Comparison of ENCODE assay signal across 1 cellular context in genomic region chr5:133050500-133050899, GRCh38.
TF ChIP-seq lines count a peak whose summit lies in the region.

No MANE protein-coding gene starts in this region.

TF ChIP-seq in K562, 482 proteins besides CTCF, POLR2A, EP300 and RAD21 (continued from another document):
- TF ChIP-seq HINFP (tag; conservative IDR thresholded peaks at IDR 0.05; ENCODE audit: low read depth), result 0 out of 2 replicates have a peak, but pooled peaks have one; percentile 5
- TF ChIP-seq YY1 (IDR thresholded peaks at IDR 0.05; ENCODE audit: borderline replicate concordance in 1 of 3, control insufficient read depth in 1 of 3, extremely low read depth in 1 of 3, insufficient read depth in 3 of 3, insufficient read length in 1 of 3, insufficient replicate concordance in 2 of 3, low read depth in 1 of 3, low read length in 2 of 3), result peak in 1 of 3 experiments; percentile 68
- TF ChIP-seq HMG20A (CRISPR knock-in tag; conservative IDR thresholded peaks at IDR 0.05), result no peak
- 0 out of 2 replicates have a peak, but pooled peaks have one; percentile 3 for TF ChIP-seq SMARCC2 (IDR thresholded peaks at IDR 0.05; ENCODE audit: low read depth)
- no peak for TF ChIP-seq PML (IDR thresholded peaks at IDR 0.05; ENCODE audit: low read length)
- peak; percentile 27 for TF ChIP-seq POLR2B (IDR thresholded peaks at IDR 0.05; ENCODE audit: low read depth, partially characterized antibody)
